ENCODE assay signal across 1 cellular context in the genomic region with DNA sequence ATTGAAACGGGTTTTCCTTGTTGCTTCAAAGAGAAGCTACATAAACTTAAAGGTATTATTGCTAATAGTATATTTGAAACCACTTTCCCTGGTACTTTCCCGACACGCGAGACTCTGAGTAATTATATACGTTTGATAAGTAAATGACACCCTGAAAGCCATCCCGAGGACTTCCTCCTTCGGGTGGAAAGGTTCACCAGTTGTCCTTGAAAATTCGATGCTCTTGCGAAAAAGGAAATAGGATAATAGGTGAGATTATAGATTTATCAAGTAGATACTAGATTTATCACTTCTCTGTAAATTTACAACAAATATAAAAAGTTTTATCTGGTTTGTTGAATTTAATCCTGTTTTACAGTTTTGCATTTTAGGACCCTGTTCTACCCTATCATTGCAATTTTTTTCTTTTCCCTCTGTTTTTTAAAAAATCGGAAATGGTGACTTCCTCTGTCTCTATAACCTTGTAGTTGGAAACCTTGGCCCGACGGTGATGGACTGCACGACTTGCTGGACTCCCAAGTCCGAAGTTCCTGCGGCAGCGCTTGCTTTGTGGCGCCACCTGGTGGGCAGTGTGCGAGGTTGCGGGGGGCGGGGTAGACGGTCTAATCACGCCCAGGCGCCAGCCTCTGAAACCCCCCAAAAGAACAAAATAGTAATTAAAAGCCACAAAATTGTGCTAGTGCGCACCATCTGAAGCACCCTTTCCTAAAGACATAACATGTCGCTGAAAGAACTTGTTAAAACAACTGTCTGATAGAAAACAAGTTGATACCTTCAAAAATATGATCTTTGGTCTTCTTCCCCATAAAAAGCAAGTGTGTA.
TF ChIP-seq lines count a peak whose summit lies in the region.

No MANE protein-coding gene starts in this region.

TF ChIP-seq in HEK293, 187 proteins besides CTCF, POLR2A, EP300 and RAD21 (continued from another document):
- TF ChIP-seq, protein P1, sequence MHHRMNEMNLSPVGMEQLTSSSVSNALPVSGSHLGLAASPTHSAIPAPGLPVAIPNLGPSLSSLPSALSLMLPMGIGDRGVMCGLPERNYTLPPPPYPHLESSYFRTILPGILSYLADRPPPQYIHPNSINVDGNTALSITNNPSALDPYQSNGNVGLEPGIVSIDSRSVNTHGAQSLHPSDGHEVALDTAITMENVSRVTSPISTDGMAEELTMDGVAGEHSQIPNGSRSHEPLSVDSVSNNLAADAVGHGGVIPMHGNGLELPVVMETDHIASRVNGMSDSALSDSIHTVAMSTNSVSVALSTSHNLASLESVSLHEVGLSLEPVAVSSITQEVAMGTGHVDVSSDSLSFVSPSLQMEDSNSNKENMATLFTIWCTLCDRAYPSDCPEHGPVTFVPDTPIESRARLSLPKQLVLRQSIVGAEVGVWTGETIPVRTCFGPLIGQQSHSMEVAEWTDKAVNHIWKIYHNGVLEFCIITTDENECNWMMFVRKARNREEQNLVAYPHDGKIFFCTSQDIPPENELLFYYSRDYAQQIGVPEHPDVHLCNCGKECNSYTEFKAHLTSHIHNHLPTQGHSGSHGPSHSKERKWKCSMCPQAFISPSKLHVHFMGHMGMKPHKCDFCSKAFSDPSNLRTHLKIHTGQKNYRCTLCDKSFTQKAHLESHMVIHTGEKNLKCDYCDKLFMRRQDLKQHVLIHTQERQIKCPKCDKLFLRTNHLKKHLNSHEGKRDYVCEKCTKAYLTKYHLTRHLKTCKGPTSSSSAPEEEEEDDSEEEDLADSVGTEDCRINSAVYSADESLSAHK (tag by site-specific recombination; IDR thresholded peaks at IDR 0.05): no peak
- TF ChIP-seq OSR2 (tag by site-specific recombination; IDR thresholded peaks at IDR 0.05) (no peak), ZNF792 (tag by site-specific recombination; IDR thresholded peaks at IDR 0.05) (no peak), SP3 (tag by site-specific recombination; IDR thresholded peaks at IDR 0.05) (peak; percentile 18; the same call in 1 of the 2 replicates), ZFP41 (tag by site-specific recombination; IDR thresholded peaks at IDR 0.05; ENCODE audit: borderline replicate concordance) (no peak), ZNF837 (tag by site-specific recombination; IDR thresholded peaks at IDR 0.05) (no peak), ZNF658 (tag by site-specific recombination; IDR thresholded peaks at IDR 0.05) (no peak), ZBTB20 (tag by site-specific recombination; IDR thresholded peaks at IDR 0.05) (no peak), GFI1B (tag by site-specific recombination; IDR thresholded peaks at IDR 0.05) (no peak), YY2 (tag by site-specific recombination; IDR thresholded peaks at IDR 0.05) (no peak), FEZF1 (tag by site-specific recombination; IDR thresholded peaks at IDR 0.05) (no peak), ZNF223 (tag by site-specific recombination; IDR thresholded peaks at IDR 0.05) (no peak), ZNF654 (tag by site-specific recombination; IDR thresholded peaks at IDR 0.05; ENCODE audit: low read depth) (peak; percentile 84), ZNF629 (tag by site-specific recombination; IDR thresholded peaks at IDR 0.05) (0 out of 2 replicates have a peak, but pooled peaks have one; percentile 16), ZNF501 (tag by site-specific recombination; IDR thresholded peaks at IDR 0.05) (no peak; the same call in 1 of the 2 replicates), SP2 (tag by site-specific recombination; IDR thresholded peaks at IDR 0.05) (no peak), OVOL3 (tag by site-specific recombination; IDR thresholded peaks at IDR 0.05) (no peak), KLF16 (tag by site-specific recombination; IDR thresholded peaks at IDR 0.05) (no peak), ZNF311 (tag by site-specific recombination; IDR thresholded peaks at IDR 0.05; ENCODE audit: borderline replicate concordance) (no peak), ZNF341 (tag by site-specific recombination; IDR thresholded peaks at IDR 0.05; ENCODE audit: low read depth) (no peak), RBAK (tag by site-specific recombination; IDR thresholded peaks at IDR 0.05) (no peak), ZBTB1 (tag by site-specific recombination; IDR thresholded peaks at IDR 0.05) (no peak), ZNF660 (tag by site-specific recombination; IDR thresholded peaks at IDR 0.05) (peak; percentile 77; the same call in 1 of the 2 replicates), ZNF2 (tag by site-specific recombination; IDR thresholded peaks at IDR 0.05) (0 out of 2 replicates have a peak, but pooled peaks have one; percentile 26), BCL11B (tag by site-specific recombination; IDR thresholded peaks at IDR 0.05; ENCODE audit: low read depth) (0 out of 2 replicates have a peak, but pooled peaks have one; percentile 40), SCRT1 (tag by site-specific recombination; IDR thresholded peaks at IDR 0.05; ENCODE audit: borderline replicate concordance) (no peak)
- TF ChIP-seq, protein P2, sequence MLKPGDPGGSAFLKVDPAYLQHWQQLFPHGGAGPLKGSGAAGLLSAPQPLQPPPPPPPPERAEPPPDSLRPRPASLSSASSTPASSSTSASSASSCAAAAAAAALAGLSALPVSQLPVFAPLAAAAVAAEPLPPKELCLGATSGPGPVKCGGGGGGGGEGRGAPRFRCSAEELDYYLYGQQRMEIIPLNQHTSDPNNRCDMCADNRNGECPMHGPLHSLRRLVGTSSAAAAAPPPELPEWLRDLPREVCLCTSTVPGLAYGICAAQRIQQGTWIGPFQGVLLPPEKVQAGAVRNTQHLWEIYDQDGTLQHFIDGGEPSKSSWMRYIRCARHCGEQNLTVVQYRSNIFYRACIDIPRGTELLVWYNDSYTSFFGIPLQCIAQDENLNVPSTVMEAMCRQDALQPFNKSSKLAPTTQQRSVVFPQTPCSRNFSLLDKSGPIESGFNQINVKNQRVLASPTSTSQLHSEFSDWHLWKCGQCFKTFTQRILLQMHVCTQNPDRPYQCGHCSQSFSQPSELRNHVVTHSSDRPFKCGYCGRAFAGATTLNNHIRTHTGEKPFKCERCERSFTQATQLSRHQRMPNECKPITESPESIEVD (tag by site-specific recombination; IDR thresholded peaks at IDR 0.05): no peak
- TF ChIP-seq, protein P3, sequence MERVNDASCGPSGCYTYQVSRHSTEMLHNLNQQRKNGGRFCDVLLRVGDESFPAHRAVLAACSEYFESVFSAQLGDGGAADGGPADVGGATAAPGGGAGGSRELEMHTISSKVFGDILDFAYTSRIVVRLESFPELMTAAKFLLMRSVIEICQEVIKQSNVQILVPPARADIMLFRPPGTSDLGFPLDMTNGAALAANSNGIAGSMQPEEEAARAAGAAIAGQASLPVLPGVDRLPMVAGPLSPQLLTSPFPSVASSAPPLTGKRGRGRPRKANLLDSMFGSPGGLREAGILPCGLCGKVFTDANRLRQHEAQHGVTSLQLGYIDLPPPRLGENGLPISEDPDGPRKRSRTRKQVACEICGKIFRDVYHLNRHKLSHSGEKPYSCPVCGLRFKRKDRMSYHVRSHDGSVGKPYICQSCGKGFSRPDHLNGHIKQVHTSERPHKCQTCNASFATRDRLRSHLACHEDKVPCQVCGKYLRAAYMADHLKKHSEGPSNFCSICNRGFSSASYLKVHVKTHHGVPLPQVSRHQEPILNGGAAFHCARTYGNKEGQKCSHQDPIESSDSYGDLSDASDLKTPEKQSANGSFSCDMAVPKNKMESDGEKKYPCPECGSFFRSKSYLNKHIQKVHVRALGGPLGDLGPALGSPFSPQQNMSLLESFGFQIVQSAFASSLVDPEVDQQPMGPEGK (tag by site-specific recombination; IDR thresholded peaks at IDR 0.05): no peak; the same call in 1 of the 2 replicates
- TF ChIP-seq, protein P4, sequence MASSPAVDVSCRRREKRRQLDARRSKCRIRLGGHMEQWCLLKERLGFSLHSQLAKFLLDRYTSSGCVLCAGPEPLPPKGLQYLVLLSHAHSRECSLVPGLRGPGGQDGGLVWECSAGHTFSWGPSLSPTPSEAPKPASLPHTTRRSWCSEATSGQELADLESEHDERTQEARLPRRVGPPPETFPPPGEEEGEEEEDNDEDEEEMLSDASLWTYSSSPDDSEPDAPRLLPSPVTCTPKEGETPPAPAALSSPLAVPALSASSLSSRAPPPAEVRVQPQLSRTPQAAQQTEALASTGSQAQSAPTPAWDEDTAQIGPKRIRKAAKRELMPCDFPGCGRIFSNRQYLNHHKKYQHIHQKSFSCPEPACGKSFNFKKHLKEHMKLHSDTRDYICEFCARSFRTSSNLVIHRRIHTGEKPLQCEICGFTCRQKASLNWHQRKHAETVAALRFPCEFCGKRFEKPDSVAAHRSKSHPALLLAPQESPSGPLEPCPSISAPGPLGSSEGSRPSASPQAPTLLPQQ (tag by site-specific recombination; IDR thresholded peaks at IDR 0.05): no peak
- TF ChIP-seq, protein P5, sequence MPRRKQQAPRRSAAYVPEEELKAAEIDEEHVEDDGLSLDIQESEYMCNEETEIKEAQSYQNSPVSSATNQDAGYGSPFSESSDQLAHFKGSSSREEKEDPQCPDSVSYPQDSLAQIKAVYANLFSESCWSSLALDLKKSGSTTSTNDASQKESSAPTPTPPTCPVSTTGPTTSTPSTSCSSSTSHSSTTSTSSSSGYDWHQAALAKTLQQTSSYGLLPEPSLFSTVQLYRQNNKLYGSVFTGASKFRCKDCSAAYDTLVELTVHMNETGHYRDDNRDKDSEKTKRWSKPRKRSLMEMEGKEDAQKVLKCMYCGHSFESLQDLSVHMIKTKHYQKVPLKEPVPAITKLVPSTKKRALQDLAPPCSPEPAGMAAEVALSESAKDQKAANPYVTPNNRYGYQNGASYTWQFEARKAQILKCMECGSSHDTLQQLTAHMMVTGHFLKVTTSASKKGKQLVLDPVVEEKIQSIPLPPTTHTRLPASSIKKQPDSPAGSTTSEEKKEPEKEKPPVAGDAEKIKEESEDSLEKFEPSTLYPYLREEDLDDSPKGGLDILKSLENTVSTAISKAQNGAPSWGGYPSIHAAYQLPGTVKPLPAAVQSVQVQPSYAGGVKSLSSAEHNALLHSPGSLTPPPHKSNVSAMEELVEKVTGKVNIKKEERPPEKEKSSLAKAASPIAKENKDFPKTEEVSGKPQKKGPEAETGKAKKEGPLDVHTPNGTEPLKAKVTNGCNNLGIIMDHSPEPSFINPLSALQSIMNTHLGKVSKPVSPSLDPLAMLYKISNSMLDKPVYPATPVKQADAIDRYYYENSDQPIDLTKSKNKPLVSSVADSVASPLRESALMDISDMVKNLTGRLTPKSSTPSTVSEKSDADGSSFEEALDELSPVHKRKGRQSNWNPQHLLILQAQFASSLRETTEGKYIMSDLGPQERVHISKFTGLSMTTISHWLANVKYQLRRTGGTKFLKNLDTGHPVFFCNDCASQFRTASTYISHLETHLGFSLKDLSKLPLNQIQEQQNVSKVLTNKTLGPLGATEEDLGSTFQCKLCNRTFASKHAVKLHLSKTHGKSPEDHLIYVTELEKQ (tag by site-specific recombination; IDR thresholded peaks at IDR 0.05; ENCODE audit: borderline replicate concordance): no peak
- TF ChIP-seq, protein P6, sequence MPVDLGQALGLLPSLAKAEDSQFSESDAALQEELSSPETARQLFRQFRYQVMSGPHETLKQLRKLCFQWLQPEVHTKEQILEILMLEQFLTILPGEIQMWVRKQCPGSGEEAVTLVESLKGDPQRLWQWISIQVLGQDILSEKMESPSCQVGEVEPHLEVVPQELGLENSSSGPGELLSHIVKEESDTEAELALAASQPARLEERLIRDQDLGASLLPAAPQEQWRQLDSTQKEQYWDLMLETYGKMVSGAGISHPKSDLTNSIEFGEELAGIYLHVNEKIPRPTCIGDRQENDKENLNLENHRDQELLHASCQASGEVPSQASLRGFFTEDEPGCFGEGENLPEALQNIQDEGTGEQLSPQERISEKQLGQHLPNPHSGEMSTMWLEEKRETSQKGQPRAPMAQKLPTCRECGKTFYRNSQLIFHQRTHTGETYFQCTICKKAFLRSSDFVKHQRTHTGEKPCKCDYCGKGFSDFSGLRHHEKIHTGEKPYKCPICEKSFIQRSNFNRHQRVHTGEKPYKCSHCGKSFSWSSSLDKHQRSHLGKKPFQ (tag by site-specific recombination; IDR thresholded peaks at IDR 0.05): no peak
- TF ChIP-seq, protein P7, sequence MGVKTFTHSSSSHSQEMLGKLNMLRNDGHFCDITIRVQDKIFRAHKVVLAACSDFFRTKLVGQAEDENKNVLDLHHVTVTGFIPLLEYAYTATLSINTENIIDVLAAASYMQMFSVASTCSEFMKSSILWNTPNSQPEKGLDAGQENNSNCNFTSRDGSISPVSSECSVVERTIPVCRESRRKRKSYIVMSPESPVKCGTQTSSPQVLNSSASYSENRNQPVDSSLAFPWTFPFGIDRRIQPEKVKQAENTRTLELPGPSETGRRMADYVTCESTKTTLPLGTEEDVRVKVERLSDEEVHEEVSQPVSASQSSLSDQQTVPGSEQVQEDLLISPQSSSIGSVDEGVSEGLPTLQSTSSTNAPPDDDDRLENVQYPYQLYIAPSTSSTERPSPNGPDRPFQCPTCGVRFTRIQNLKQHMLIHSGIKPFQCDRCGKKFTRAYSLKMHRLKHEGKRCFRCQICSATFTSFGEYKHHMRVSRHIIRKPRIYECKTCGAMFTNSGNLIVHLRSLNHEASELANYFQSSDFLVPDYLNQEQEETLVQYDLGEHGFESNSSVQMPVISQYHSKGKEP (tag by site-specific recombination; IDR thresholded peaks at IDR 0.05): no peak
